In the genomic region with DNA sequence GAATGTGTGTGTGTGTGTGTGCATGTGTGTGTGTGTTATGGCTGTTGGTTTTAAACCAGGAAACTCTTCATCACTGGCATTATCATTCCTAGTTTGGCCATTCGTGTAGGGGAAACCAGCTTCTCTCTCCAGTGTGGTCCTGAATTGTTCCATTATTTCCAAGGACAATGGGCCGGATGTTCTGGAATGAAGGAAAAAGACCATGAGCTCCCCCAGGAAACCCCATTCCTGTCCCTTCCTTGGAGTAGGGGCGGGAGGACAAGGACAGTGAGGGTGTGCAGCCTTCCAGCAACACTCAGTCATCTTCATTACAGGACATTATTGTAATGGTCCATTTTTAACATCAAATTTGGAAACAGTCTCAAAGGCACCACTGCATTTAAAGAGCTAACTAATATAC, we compare ENCODE assay signal across 24 cellular contexts.
"Had no signal": no experiment of that assay in that cellular context is flagged by ENCODE, and none has a peak within 500 bp of the region (broad histone marks: within the 10 kb centered on the region; RNA-seq: fewer than 3 reads in every experiment).

No MANE protein-coding gene starts in this region.

- H3K27ac ChIP-seq: breast epithelium, left ventricle myocardium inferior, suprapubic skin had no signal

- ATAC-seq: activated T-cell treated with anti-CD3 and anti-CD28 coated beads, Interleukin-2, amount 50 U/mL, for 72 hours; mucosa of descending colon; naive thymus-derived CD4-positive, alpha-beta T cell; SK-N-SH treated with all-trans-retinoic acid at 6 μM for 48 hours had no signal

- H3K9me3 Mint-ChIP-seq: activated T-cell treated with anti-CD3 and anti-CD28 coated beads, Interleukin-2, amount 50 U/mL, for 72 hours; dendritic cell treated with granulocyte-macrophage colony-stimulating factor and Interleukin-4, amounts not matched to agents 40 ng/mL and 50 ng/mL, for 4 days; endodermal cell; memory B cell; stimulated activated naive CD8-positive, alpha-beta T cell treated with anti-CD3 and anti-CD28 coated beads, Interleukin-15, Interleukin-2, amounts not matched to agents 100 ng/mL and 50 ng/mL, for 24 hours had no signal

- H3K4me3 Mint-ChIP-seq: activated T-cell treated with anti-CD3 and anti-CD28 coated beads, Interleukin-2, amount 50 U/mL, for 72 hours; dendritic cell treated with granulocyte-macrophage colony-stimulating factor and Interleukin-4, amounts not matched to agents 40 ng/mL and 50 ng/mL, for 4 days; endodermal cell; memory B cell; naive thymus-derived CD4-positive, alpha-beta T cell; stimulated activated naive CD8-positive, alpha-beta T cell treated with anti-CD3 and anti-CD28 coated beads, Interleukin-15, Interleukin-2, amounts not matched to agents 100 ng/mL and 50 ng/mL, for 24 hours had no signal

- H3K4me3 ChIP-seq: breast epithelium, left ventricle myocardium inferior, mucosa of descending colon, suprapubic skin had no signal

- FAIRE-seq: frontal cortex had no signal

- H3K27me3 ChIP-seq: breast epithelium, suprapubic skin had no signal

- H3K36me3 ChIP-seq: breast epithelium, left ventricle myocardium inferior had no signal

- H3K9me3 ChIP-seq: breast epithelium, left ventricle myocardium inferior, mucosa of descending colon, suprapubic skin had no signal

- H3K36me3 Mint-ChIP-seq: naive thymus-derived CD4-positive, alpha-beta T cell had no signal

- H3K4me1 ChIP-seq: breast epithelium had no signal

- H3K27me3 Mint-ChIP-seq: memory B cell had no signal

- DNase-seq: activated CD4-positive, alpha-beta T cell treated with anti-CD3 and anti-CD28 coated beads for 48 hours; activated CD4-positive, CD25-positive, alpha-beta regulatory T cell; activated effector memory CD4-positive, alpha-beta T cell treated with anti-CD3 and anti-CD28 coated beads, Interleukin-2, amount 50 U/mL, for 16 hours; activated naive CD4-positive, alpha-beta T cell treated with anti-CD3 and anti-CD28 coated beads, Interleukin-2, amount 50 U/mL, for 16 hours; activated T-cell treated with anti-CD3 and anti-CD28 coated beads, Interleukin-2, amount 50 U/mL, for 72 hours; aorta; cerebellar nuclear complex; endodermal cell; erythroblast; left ventricle myocardium inferior; naive thymus-derived CD4-positive, alpha-beta T cell; nucleus accumbens; T-helper 1 cell; T1000; trophoblast cell had no signal

- H3K27ac Mint-ChIP-seq: activated T-cell treated with anti-CD3 and anti-CD28 coated beads, Interleukin-2, amount 50 U/mL, for 72 hours; dendritic cell treated with granulocyte-macrophage colony-stimulating factor and Interleukin-4, amounts not matched to agents 40 ng/mL and 50 ng/mL, for 4 days; endodermal cell; memory B cell; progenitor cell of endocrine pancreas; stimulated activated naive CD8-positive, alpha-beta T cell treated with anti-CD3 and anti-CD28 coated beads, Interleukin-15, Interleukin-2, amounts not matched to agents 100 ng/mL and 50 ng/mL, for 24 hours had no signal
